19 cellular contexts compared by ENCODE assay signal in genomic region chr10:118278649-118279048, GRCh38.
"Had no signal": no experiment of that assay in that cellular context is flagged by ENCODE, and none has a peak within 500 bp of the region (broad histone marks: within the 10 kb centered on the region; RNA-seq: fewer than 3 reads in every experiment).

No MANE protein-coding gene starts in this region.

- ATAC-seq: activated CD8-positive, alpha-beta T cell treated with anti-CD3 and anti-CD28 coated beads for 36 hours; activated T-cell treated with anti-CD3 and anti-CD28 coated beads, Interleukin-2, amount 50 U/mL, for 72 hours; sciatic nerve; stimulated activated naive CD8-positive, alpha-beta T cell treated with anti-CD3 and anti-CD28 coated beads, Interleukin-15, Interleukin-2, amounts not matched to agents 100 U/mL and 50 U/mL, for 24 hours had no signal

- H3K4me3 ChIP-seq: dorsolateral prefrontal cortex, esophagus squamous epithelium, lung, neural progenitor cell, ovary, transverse colon had no signal

- H3K4me1 Mint-ChIP-seq: activated naive CD8-positive, alpha-beta T cell treated with anti-CD3 and anti-CD28 coated beads for 36 hours; neural progenitor cell had no signal

- H3K36me3 ChIP-seq: brain microvascular endothelial cell, esophagus squamous epithelium, neural progenitor cell, ovary, transverse colon had no signal

- H3K9ac ChIP-seq: neural progenitor cell had no signal

- H3K27ac ChIP-seq: brain microvascular endothelial cell, dorsolateral prefrontal cortex, esophagus squamous epithelium, neural progenitor cell, ovary, transverse colon had no signal

- H3K9me3 ChIP-seq: ovary had no signal

- H3K4me1 ChIP-seq: neural progenitor cell, transverse colon had no signal

- H3K4me2 ChIP-seq: neural progenitor cell had no signal

- H3K27ac Mint-ChIP-seq: activated CD8-positive, alpha-beta T cell treated with anti-CD3 and anti-CD28 coated beads for 36 hours; activated naive CD8-positive, alpha-beta T cell treated with anti-CD3 and anti-CD28 coated beads for 36 hours; activated T-cell treated with anti-CD3 and anti-CD28 coated beads, Interleukin-2, amount 50 U/mL, for 72 hours; neural progenitor cell had no signal

- DNase-seq: activated CD4-positive, alpha-beta T cell treated with anti-CD3 and anti-CD28 coated beads for 48 hours; activated CD8-positive, alpha-beta memory T cell treated with anti-CD3 and anti-CD28 coated beads, Interleukin-2, amount 50 U/mL, for 48 hours; activated CD8-positive, alpha-beta T cell treated with anti-CD3 and anti-CD28 coated beads for 36 hours; activated gamma-delta T cell treated with Interleukin-2 at 50 U/mL for 16 hours; activated naive CD8-positive, alpha-beta T cell treated with anti-CD3 and anti-CD28 coated beads for 36 hours; activated T-cell treated with anti-CD3 and anti-CD28 coated beads, Interleukin-2, amount 50 U/mL, for 72 hours; anterior cingulate cortex; brain microvascular endothelial cell; dorsolateral prefrontal cortex; esophagus squamous epithelium; foreskin melanocyte; head of caudate nucleus; ovary; stimulated activated naive CD8-positive, alpha-beta T cell treated with anti-CD3 and anti-CD28 coated beads, Interleukin-15, Interleukin-2, amounts not matched to agents 100 U/mL and 50 U/mL, for 24 hours; T-helper 2 cell; transverse colon had no signal

- H3K4me3 Mint-ChIP-seq: activated CD8-positive, alpha-beta T cell treated with anti-CD3 and anti-CD28 coated beads for 36 hours; activated naive CD8-positive, alpha-beta T cell treated with anti-CD3 and anti-CD28 coated beads for 36 hours; activated T-cell treated with anti-CD3 and anti-CD28 coated beads, Interleukin-2, amount 50 U/mL, for 72 hours; neural progenitor cell had no signal

- H3K36me3 Mint-ChIP-seq: activated naive CD8-positive, alpha-beta T cell treated with anti-CD3 and anti-CD28 coated beads for 36 hours had no signal

- H3K27me3 ChIP-seq: brain microvascular endothelial cell, neural progenitor cell, ovary, transverse colon had no signal

- H2AFZ ChIP-seq: neural progenitor cell had no signal
